16 cellular contexts compared by ENCODE assay signal in genomic region chr2:55947759-55948158, GRCh38. TPM values are rescaled to one million over a fixed set of nuclear protein-coding genes. Genes with fewer than 3 reads are reported as not detected.
DNase-seq lines count a peak whose midpoint lies in the region; ATAC-seq and TF ChIP-seq lines count a peak whose summit lies in the region.
"Had no signal": no experiment of that assay in that cellular context is flagged by ENCODE, and none has a peak within 500 bp of the region (broad histone marks: within the 10 kb centered on the region; RNA-seq: fewer than 3 reads in every experiment).

No MANE protein-coding gene starts in this region.

- POLR2A ChIA-PET in IMR-90 (lab: Charles Lee; ENCODE audit: unreplicated experiment) = no interaction called here

- CTCF ChIA-PET in IMR-90 (lab: Yijun Ruan, JAX) = interaction anchor here (1.1 kb wide), 1 partner anchor 13 kb away, joined by 4 read pairs; no protein-coding TSS in a partner anchor

- TF ChIP-seq CTCF in IMR-90 (conservative IDR thresholded peaks at IDR 0.05; ENCODE audit: low read depth, low read length) (no peak), choroid plexus epithelial cell (conservative IDR thresholded peaks at IDR 0.05; ENCODE audit: low read depth, low read length) (no peak), osteoblast (IDR thresholded peaks at IDR 0.05; ENCODE audit: extremely low read depth, low read depth, low read length) (no peak)

- no peak overlapping the region for H2BK5ac ChIP-seq in IMR-90 (ENCODE audit: low read depth, low read length, poor library complexity, severe bottlenecking)

- no peak overlapping the region for H2AFZ ChIP-seq in ACC112 (ENCODE audit: low read length, unreplicated experiment)
- H2AFZ ChIP-seq in IMR-90 (replicated peaks; ENCODE audit: low read length, poor library complexity) = no peak overlapping the region
- no peak overlapping the region for H2AFZ ChIP-seq in osteoblast (ENCODE audit: low read length)

- H4K20me1 ChIP-seq in IMR-90 (ENCODE audit: insufficient read depth, low read length) = no peaks in the 10 kb centered on the region
- no peaks in the 10 kb centered on the region for H4K20me1 ChIP-seq in osteoblast (ENCODE audit: insufficient read depth, low read length)

- no peak overlapping the region for H4K8ac ChIP-seq in IMR-90 (ENCODE audit: low read depth in 2 of 2, low read length in 2 of 2)

- H3K27ac Mint-ChIP-seq in immature natural killer cell = no peak overlapping the region
- H3K27ac Mint-ChIP-seq: H9 had no signal

- TF ChIP-seq POLR2A in IMR-90 (IDR thresholded peaks at IDR 0.05; ENCODE audit: low read depth, low read length) = no peak

- H3K4me2 ChIP-seq in IMR-90 (ENCODE audit: low read depth, low read length) (no peak overlapping the region; the same call in 1 of the 2 replicates), osteoblast (ENCODE audit: insufficient read depth, low read length) (peak overlapping the region; percentile 40)

- no peak for TF ChIP-seq RAD21 in IMR-90 (IDR thresholded peaks at IDR 0.05; ENCODE audit: low read length)

- no peak; the same call in 1 of the 2 replicates for ATAC-seq in IMR-90 (ENCODE audit: low read depth)
- no peak for ATAC-seq in GM19328 (IDR thresholded peaks at IDR 0.05; ENCODE audit: unreplicated experiment)
- ATAC-seq in HG03439 (IDR thresholded peaks at IDR 0.05; ENCODE audit: unreplicated experiment) = no peak

- dilution Hi-C loops in IMR-90 (cut with HindIII; ENCODE audit: low sequenced_read_pairs, unreplicated experiment) = no loop called here

- H3K36me3 ChIP-seq in ACC112 (ENCODE audit: insufficient read depth, low read length) (no peaks in the 10 kb centered on the region), IMR-90 (ENCODE audit: control insufficient read depth, insufficient read depth, low read length) (no peaks in the 10 kb centered on the region), osteoblast (ENCODE audit: insufficient read depth, low read length) (no peaks in the 10 kb centered on the region)

- no peak overlapping the region for H2BK120ac ChIP-seq in IMR-90 (ENCODE audit: low read depth, low read length)

- intact Hi-C loops in IMR-90 (cut with micrococcal nuclease) = no loop called here

- no peak for DNase-seq in IMR-90
- peak; percentile 28 for DNase-seq in choroid plexus epithelial cell (ENCODE audit: low read depth)
- no peak for DNase-seq in osteoblast (ENCODE audit: insufficient read length, low spot score, missing footprints)
- DNase-seq in immature natural killer cell = no peak
- no peak for DNase-seq in NCI-H1105 treated with DMSO at 0.1 percent for 48 hours (lab: John Stamatoyannopoulos, UW)
- DNase-seq: DMS 273 treated with DMSO at 0.1 percent for 48 hours, H9, KBM-7, NCI-H1048, NCI-H2081 treated with DMSO at 0.1 percent for 48 hours, NCI-H510A treated with DMSO at 0.1 percent for 48 hours, NCI-H82 had no signal

- H3K4me1 ChIP-seq in ACC112 (ENCODE audit: control insufficient read depth, insufficient read depth, low read length, unreplicated experiment) (peaks cover 19% of the 10 kb centered on the region), IMR-90 (ENCODE audit: control insufficient read depth, insufficient read depth, low read length) (peaks cover 2% of the 10 kb centered on the region; the same call in 1 of the 2 replicates), osteoblast (ENCODE audit: insufficient read depth, low read length) (peaks cover 19% of the 10 kb centered on the region)

- H3K27me3 Mint-ChIP-seq in immature natural killer cell (ENCODE audit: low read depth in 3 of 3) = peaks cover 0 to 4% (median 3%) of the 10 kb centered on the region in 3 donors

- H3K27ac ChIP-seq in ACC112 (ENCODE audit: low read depth, low read length) = 0 out of 2 replicates have a peak overlapping the region, but pooled peaks have one; percentile 44
- H3K27ac ChIP-seq in IMR-90 (ENCODE audit: insufficient read depth, low read length) = no peak overlapping the region
- H3K27ac ChIP-seq in osteoblast (ENCODE audit: low read depth, low read length) = no peak overlapping the region
- H3K27ac ChIP-seq: C4-2B had no signal

- no peak overlapping the region for H3K14ac ChIP-seq in IMR-90 (replicated peaks; ENCODE audit: low read depth, low read length)

- H3K9me1 ChIP-seq in IMR-90 (ENCODE audit: insufficient read depth, low read length) = no peaks in the 10 kb centered on the region

- no peak overlapping the region for H3K4ac ChIP-seq in IMR-90 (ENCODE audit: low read depth, low read length)

- H3K79me2 ChIP-seq in ACC112 (ENCODE audit: control insufficient read depth, insufficient read depth, low read length, unreplicated experiment) = no peaks in the 10 kb centered on the region
- no peaks in the 10 kb centered on the region for H3K79me2 ChIP-seq in osteoblast (ENCODE audit: insufficient read depth, low read length)

- H3K23ac ChIP-seq in IMR-90 (ENCODE audit: low read depth, low read length) = no peak overlapping the region

- H3K56ac ChIP-seq in IMR-90 (ENCODE audit: extremely low read depth, insufficient read depth, low read length) = no peak overlapping the region

- H3K9me3 Mint-ChIP-seq in immature natural killer cell = peaks cover 1 to 15% (median 8%) of the 10 kb centered on the region in 6 donors
- H3K9me3 Mint-ChIP-seq: H9 had no signal

- no peaks in the 10 kb centered on the region for H3K79me1 ChIP-seq in IMR-90 (ENCODE audit: low read depth in 1 of 2, low read length in 2 of 2)

- 0 out of 2 replicates have a peak overlapping the region, but pooled peaks have one; percentile 11 for H4K5ac ChIP-seq in IMR-90 (ENCODE audit: low read depth, low read length)

- no CpG with 5 or more reads among the region's 3 CpGs for WGBS in IMR-90 (ENCODE audit: extremely low coverage in 2 of 2, insufficient read length in 1 of 2), 2 experiments

- no peak overlapping the region for H2BK20ac ChIP-seq in IMR-90 (ENCODE audit: low read depth, low read length)

- no peak overlapping the region for H2BK15ac ChIP-seq in IMR-90 (ENCODE audit: low read depth, low read length)

- no peak overlapping the region for H3K4me3 ChIP-seq in ACC112 (ENCODE audit: low read depth, low read length)
- no peak overlapping the region for H3K4me3 ChIP-seq in IMR-90 (ENCODE audit: insufficient read depth, low read depth, low read length)
- no peak overlapping the region for H3K4me3 ChIP-seq in choroid plexus epithelial cell (ENCODE audit: low read depth, low read length)
- no peak overlapping the region for H3K4me3 ChIP-seq in osteoblast (ENCODE audit: insufficient read depth, low read length)

- H3K18ac ChIP-seq in IMR-90 (ENCODE audit: low read depth, low read length) = 0 out of 2 replicates have a peak overlapping the region, but pooled peaks have one; percentile 18

- H3K4me1 Mint-ChIP-seq in immature natural killer cell = no peaks in the 10 kb centered on the region

- H3K9ac ChIP-seq in IMR-90 (ENCODE audit: low read depth, low read length) = no peak overlapping the region

- H4K91ac ChIP-seq in IMR-90 (ENCODE audit: insufficient read depth, low read depth, low read length) = no peak overlapping the region

- H2AK5ac ChIP-seq in IMR-90 (ENCODE audit: low read depth, low read length) = no peak overlapping the region

- in situ Hi-C loops in IMR-90 (cut with MboI; ENCODE audit: low sequenced_read_pairs) = no loop called here

- H3K27me3 ChIP-seq in ACC112 (ENCODE audit: insufficient read depth, low read length) (no peaks in the 10 kb centered on the region), IMR-90 (ENCODE audit: control insufficient read depth, insufficient read depth, low read length) (peaks cover 2% of the 10 kb centered on the region; the same call in 1 of the 2 replicates), osteoblast (ENCODE audit: insufficient read depth, low read length) (no peaks in the 10 kb centered on the region)

- BruUV-seq in IMR-90 (replicated peaks; lab: Mats Ljungman, UMichigan) = no TSS peak

- no peaks in the 10 kb centered on the region for H3K36me3 Mint-ChIP-seq in immature natural killer cell

- no peak overlapping the region for H2AK9ac ChIP-seq in IMR-90 (replicated peaks; ENCODE audit: low read depth, low read length, poor library complexity)

- no peaks in the 10 kb centered on the region for H3K9me3 ChIP-seq in IMR-90 (ENCODE audit: control insufficient read depth, insufficient read depth, low read length)
- H3K9me3 ChIP-seq in osteoblast (ENCODE audit: low read depth, low read length) = no peaks in the 10 kb centered on the region

- no peak overlapping the region for H3K4me3 Mint-ChIP-seq in immature natural killer cell
- H3K4me3 Mint-ChIP-seq: H9 had no signal

TF ChIP-seq in IMR-90, 13 proteins besides CTCF, POLR2A, EP300 and RAD21:
- no peak for TF ChIP-seq MXI1 (IDR thresholded peaks at IDR 0.05; ENCODE audit: borderline replicate concordance, low read depth, low read length)
- no peak for TF ChIP-seq MAZ (IDR thresholded peaks at IDR 0.05; ENCODE audit: borderline replicate concordance, low read depth, low read length)
- TF ChIP-seq RFX5 (IDR thresholded peaks at IDR 0.05; ENCODE audit: low read depth, low read length) = no peak
- TF ChIP-seq CEBPB (IDR thresholded peaks at IDR 0.05; ENCODE audit: low read depth, low read length) = no peak
- TF ChIP-seq, protein P1, sequence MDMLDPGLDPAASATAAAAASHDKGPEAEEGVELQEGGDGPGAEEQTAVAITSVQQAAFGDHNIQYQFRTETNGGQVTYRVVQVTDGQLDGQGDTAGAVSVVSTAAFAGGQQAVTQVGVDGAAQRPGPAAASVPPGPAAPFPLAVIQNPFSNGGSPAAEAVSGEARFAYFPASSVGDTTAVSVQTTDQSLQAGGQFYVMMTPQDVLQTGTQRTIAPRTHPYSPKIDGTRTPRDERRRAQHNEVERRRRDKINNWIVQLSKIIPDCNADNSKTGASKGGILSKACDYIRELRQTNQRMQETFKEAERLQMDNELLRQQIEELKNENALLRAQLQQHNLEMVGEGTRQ (IDR thresholded peaks at IDR 0.05; ENCODE audit: low read depth, low read length) = no peak
- TF ChIP-seq NFE2L2 (IDR thresholded peaks at IDR 0.05; ENCODE audit: low read depth, low read length) = no peak
- TF ChIP-seq MAFK (IDR thresholded peaks at IDR 0.05; ENCODE audit: low read depth, low read length) = no peak
- no peak for TF ChIP-seq FOS (IDR thresholded peaks at IDR 0.05; ENCODE audit: low read depth, low read length)

RNA-seq across cellular contexts. Expression of gene EFEMP1, which starts 24.2 kb away (rescaled TPM):
- total RNA-seq in IMR-90 (2012; rRNA removed) (164 and 214 TPM in 2 replicates), osteoblast (1,402 and 1,564 TPM in 2 replicates)
- polyA plus RNA-seq in IMR-90 (2012; rRNA removed) (198 and 219 TPM in 2 replicates), immature natural killer cell (not detected)
- polyA plus RNA-seq in IMR-90 (2012; cell fraction: cytosol; rRNA removed) = 314 and 322 TPM in 2 replicates
- 132 and 323 TPM in 2 replicates for polyA plus RNA-seq in IMR-90 (2012; cell fraction: nucleus; rRNA removed; ENCODE audit: low replicate concordance)
